15 cellular contexts compared by ENCODE assay signal in the genomic region with DNA sequence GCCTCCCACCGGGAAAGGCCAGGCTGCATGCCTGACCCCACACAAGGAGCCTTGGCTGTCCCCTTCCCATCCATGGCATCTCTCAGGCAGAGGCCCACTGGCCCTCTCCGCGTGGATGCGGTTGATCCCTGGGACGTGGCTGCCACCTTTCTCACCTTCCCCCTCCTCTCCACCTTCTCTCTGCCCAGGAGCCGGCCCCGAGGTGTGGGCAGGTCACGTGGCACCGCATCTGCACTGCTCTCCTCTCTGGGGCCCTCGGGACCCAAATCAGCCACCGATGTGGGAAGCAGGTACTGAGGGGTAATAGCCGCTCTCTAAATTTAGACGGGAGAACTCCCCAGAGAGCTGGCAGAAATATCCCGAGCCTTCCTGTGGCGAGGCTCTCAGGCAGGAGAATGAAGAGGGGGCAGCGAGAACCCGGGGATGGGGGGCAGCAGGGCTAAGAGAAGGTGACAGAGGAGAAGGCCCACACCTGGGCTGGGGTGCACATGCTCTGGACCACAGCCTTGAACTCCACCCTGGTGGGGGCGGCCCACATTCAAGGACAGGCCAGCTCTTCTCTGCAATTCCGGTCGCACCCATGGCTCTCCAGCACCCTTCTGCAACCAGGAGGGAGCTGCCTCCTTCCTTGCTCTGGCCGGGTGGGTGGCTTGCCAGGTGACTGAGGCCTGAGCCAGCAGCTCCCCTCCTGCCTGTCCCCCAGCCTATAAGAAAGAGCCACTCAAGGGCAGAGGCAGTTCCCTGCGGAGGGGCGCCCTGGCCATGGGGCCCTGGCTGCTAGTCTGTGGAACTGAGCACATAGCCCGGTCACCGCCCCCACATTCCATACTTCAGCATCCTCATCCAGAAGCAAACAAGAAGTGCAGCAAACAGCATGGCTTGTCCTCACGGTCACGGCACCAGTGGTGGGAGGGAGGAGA. TPM values are rescaled to one million over a fixed set of nuclear protein-coding genes. Genes with fewer than 3 reads are reported as not detected.
A peak's percentile ranks its signal among the peaks of the same experiment; 100 is the strongest.
DNase-seq lines count a peak whose midpoint lies in the region; ATAC-seq and TF ChIP-seq lines count a peak whose summit lies in the region.
"Had no signal": no experiment of that assay in that cellular context is flagged by ENCODE, and none has a peak within 500 bp of the region (broad histone marks: within the 10 kb centered on the region; RNA-seq: fewer than 3 reads in every experiment).

No MANE protein-coding gene starts in this region.

- TF ChIP-seq CTCF in endodermal cell (conservative IDR thresholded peaks at IDR 0.05) (no peak), smooth muscle cell (IDR thresholded peaks at IDR 0.05; ENCODE audit: borderline replicate concordance, insufficient read depth, poor library complexity, severe bottlenecking) (no peak)

- H4K20me1 ChIP-seq in smooth muscle cell (ENCODE audit: low read depth), result no peaks in the 10 kb centered on the region

- H3K27ac ChIP-seq in endodermal cell (ENCODE audit: low read depth, low read length), result no peak overlapping the region
- H3K27ac ChIP-seq in smooth muscle cell (ENCODE audit: low read depth), result no peak overlapping the region
- H3K27ac ChIP-seq: GM23248, HL-60 had no signal

- intact Hi-C loops in sciatic nerve (cut with DNase I), result no loop called here

- H3K4me3 Mint-ChIP-seq in activated CD8-positive, alpha-beta memory T cell treated with anti-CD3 and anti-CD28 coated beads, Interleukin-2, amount 10 ng/mL, durations not matched to agents 7 days and 5 days, result no peak overlapping the region
- no peak overlapping the region for H3K4me3 Mint-ChIP-seq in endodermal cell
- H3K4me3 Mint-ChIP-seq: CD8-positive, alpha-beta T cell had no signal

- H3F3A ChIP-seq in smooth muscle cell (ENCODE audit: low read depth), result no peaks in the 10 kb centered on the region

- H3K4me2 ChIP-seq in smooth muscle cell, result no peak overlapping the region

- H3K4me3 ChIP-seq in endodermal cell (ENCODE audit: low read length), result no peak overlapping the region
- H3K4me3 ChIP-seq in smooth muscle cell, result no peak overlapping the region
- H3K4me3 ChIP-seq: GM23248 had no signal

- no peaks in the 10 kb centered on the region for H3K79me2 ChIP-seq in smooth muscle cell (ENCODE audit: low read depth)

- H3K4me1 ChIP-seq in endodermal cell (ENCODE audit: control insufficient read depth, insufficient read depth, low read length), result no peaks in the 10 kb centered on the region
- H3K4me1 ChIP-seq in smooth muscle cell (ENCODE audit: low read depth), result no peaks in the 10 kb centered on the region

- H3K27me3 ChIP-seq in endodermal cell (ENCODE audit: control insufficient read depth, insufficient read depth, low read length, poor library complexity, severe bottlenecking), result peaks cover 18% of the 10 kb centered on the region
- no peaks in the 10 kb centered on the region for H3K27me3 ChIP-seq in smooth muscle cell (ENCODE audit: low read depth)
- H3K27me3 ChIP-seq: BE2C had no signal

- peaks cover 9% of the 10 kb centered on the region for H3K27me3 Mint-ChIP-seq in activated CD8-positive, alpha-beta memory T cell treated with anti-CD3 and anti-CD28 coated beads, Interleukin-2, amount 10 ng/mL, durations not matched to agents 7 days and 5 days
- peaks cover 36% of the 10 kb centered on the region for H3K27me3 Mint-ChIP-seq in endodermal cell (ENCODE audit: insufficient read depth)

- no peaks in the 10 kb centered on the region for H3K9me3 ChIP-seq in endodermal cell (ENCODE audit: control insufficient read depth, low read length)
- no peaks in the 10 kb centered on the region for H3K9me3 ChIP-seq in smooth muscle cell (replicated peaks; ENCODE audit: low read depth)
- H3K9me3 ChIP-seq: BE2C had no signal

- CTCF ChIA-PET in activated CD8-positive, alpha-beta memory T cell treated with anti-CD3 and anti-CD28 coated beads, Interleukin-2, amount 10 ng/mL, durations not matched to agents 7 days and 5 days (lab: Charles Lee), result interaction anchor here (1.8 kb wide), 1 partner anchor 8 kb away, joined by 7 read pairs; no protein-coding TSS in a partner anchor

- no peaks in the 10 kb centered on the region for H3K4me1 Mint-ChIP-seq in activated CD8-positive, alpha-beta memory T cell treated with anti-CD3 and anti-CD28 coated beads, Interleukin-2, amount 10 ng/mL, durations not matched to agents 7 days and 5 days
- peaks cover 3% of the 10 kb centered on the region for H3K4me1 Mint-ChIP-seq in endodermal cell

- no peaks in the 10 kb centered on the region for H3K9me3 Mint-ChIP-seq in activated CD8-positive, alpha-beta memory T cell treated with anti-CD3 and anti-CD28 coated beads, Interleukin-2, amount 10 ng/mL, durations not matched to agents 7 days and 5 days (ENCODE audit: low read depth)
- peaks cover 49% of the 10 kb centered on the region for H3K9me3 Mint-ChIP-seq in endodermal cell
- H3K9me3 Mint-ChIP-seq: CD8-positive, alpha-beta T cell had no signal

- no peak overlapping the region for H3K9ac ChIP-seq in endodermal cell (ENCODE audit: extremely low read depth, low read length, poor library complexity, severe bottlenecking)
- H3K9ac ChIP-seq in smooth muscle cell (ENCODE audit: low read depth), result no peak overlapping the region
- H3K9ac ChIP-seq: GM23248 had no signal

- H3K36me3 ChIP-seq in endodermal cell (ENCODE audit: control insufficient read depth, insufficient read depth, low read length) (no peaks in the 10 kb centered on the region), smooth muscle cell (ENCODE audit: low read depth) (no peaks in the 10 kb centered on the region)
- H3K36me3 ChIP-seq: BE2C had no signal

- no peak overlapping the region for H3K27ac Mint-ChIP-seq in activated CD8-positive, alpha-beta memory T cell treated with anti-CD3 and anti-CD28 coated beads, Interleukin-2, amount 10 ng/mL, durations not matched to agents 7 days and 5 days
- no peak overlapping the region for H3K27ac Mint-ChIP-seq in endodermal cell
- H3K27ac Mint-ChIP-seq: CD8-positive, alpha-beta T cell had no signal

- WGBS in endodermal cell (ENCODE audit: insufficient coverage in 1 of 2, insufficient read length in 1 of 2), 2 experiments, result 85 to 92% methylated on average over 5 to 26 of the region's 27 CpGs
- 85% methylated on average over 27 of the region's 27 CpGs for WGBS in smooth muscle cell (ENCODE audit: low lambda C conversion rate)

- no peak overlapping the region for H2AFZ ChIP-seq in smooth muscle cell (ENCODE audit: low read depth)
- H2AFZ ChIP-seq: GM23248 had no signal

- peak; percentile 32 for DNase-seq in activated CD8-positive, alpha-beta memory T cell treated with anti-CD3 and anti-CD28 coated beads, Interleukin-2, amount 50 U/mL, for 48 hours
- no peak for DNase-seq in activated CD8-positive, alpha-beta memory T cell treated with anti-CD3 and anti-CD28 coated beads, Interleukin-2, amount 10 ng/mL, durations not matched to agents 7 days and 5 days
- DNase-seq in endodermal cell (peak; percentile 30), sciatic nerve (ENCODE audit: low spot score) (peak; percentile 39), smooth muscle cell (lab: John Stamatoyannopoulos, UW; ENCODE audit: unreplicated experiment) (no peak), DMS114 treated with DMSO at 0.1 percent for 48 hours (lab: John Stamatoyannopoulos, UW; ENCODE audit: unreplicated experiment) (no peak)
- DNase-seq: 8988T; BE2C; CD8-positive, alpha-beta T cell; GM23248; NCI-H187; NCI-H345; NCI-H526; SHP77 treated with DMSO at 0.1 percent for 48 hours had no signal

- no peaks in the 10 kb centered on the region for H3K36me3 Mint-ChIP-seq in activated CD8-positive, alpha-beta memory T cell treated with anti-CD3 and anti-CD28 coated beads, Interleukin-2, amount 10 ng/mL, durations not matched to agents 7 days and 5 days
- H3K36me3 Mint-ChIP-seq in endodermal cell (ENCODE audit: low read depth), result no peaks in the 10 kb centered on the region
- H3K36me3 Mint-ChIP-seq: CD8-positive, alpha-beta T cell had no signal

- no peak for ATAC-seq in activated CD8-positive, alpha-beta memory T cell treated with anti-CD3 and anti-CD28 coated beads, Interleukin-2, amount 10 ng/mL, durations not matched to agents 7 days and 5 days
- ATAC-seq in sciatic nerve, result no peak
- ATAC-seq: CD8-positive, alpha-beta T cell had no signal

RNA-seq across cellular contexts. Expression of gene DUSP9, which starts 9.6 kb away (rescaled TPM):
- under 1 TPM in 1 of 2 experiments, not detected in 1; 0.09 TPM for total RNA-seq in activated CD8-positive, alpha-beta memory T cell treated with anti-CD3 and anti-CD28 coated beads, Interleukin-2, amount 10 ng/mL, durations not matched to agents 7 days and 5 days
- total RNA-seq in endodermal cell, result under 1 TPM; 0.18 to 0.31 TPM
- polyA plus RNA-seq in endodermal cell (2013, experiment 1 of 2), result 1.5 TPM
- polyA plus RNA-seq in endodermal cell (2013, experiment 2 of 2), result 1.3 TPM
- 0.13 TPM for total RNA-seq in sciatic nerve
- 3.0 and 4.7 TPM in 2 replicates for total RNA-seq in smooth muscle cell
- 7.2 and 11.3 TPM in 2 replicates for polyA plus RNA-seq in smooth muscle cell
- total RNA-seq: CD8-positive, alpha-beta T cell; GM23248 had no signal
- polyA plus RNA-seq: GM23248 had no signal

RNA-seq across cellular contexts. Expression of gene PNCK, which starts 36.2 kb away (rescaled TPM):
- total RNA-seq in activated CD8-positive, alpha-beta memory T cell treated with anti-CD3 and anti-CD28 coated beads, Interleukin-2, amount 10 ng/mL, durations not matched to agents 7 days and 5 days, result not detected
- 10 to 100 TPM in 1 of 2 donors, 1 to 10 TPM in 1; 2.8 to 12.9 TPM for total RNA-seq in endodermal cell
- polyA plus RNA-seq in endodermal cell (2013, experiment 1 of 2), result 11.1 TPM
- 9.0 TPM for polyA plus RNA-seq in endodermal cell (2013, experiment 2 of 2)
- 1.6 TPM for total RNA-seq in sciatic nerve
- 4.0 and 6.4 TPM in 2 replicates for total RNA-seq in smooth muscle cell
- polyA plus RNA-seq in smooth muscle cell, result 2.8 and 9.2 TPM in 2 replicates
- total RNA-seq: GM23248 had no signal
- polyA plus RNA-seq: GM23248 had no signal

RNA-seq across cellular contexts. Expression of gene CCNQ, which starts 38.4 kb away (rescaled TPM):
- 10 to 100 TPM; 17.5 to 24.7 TPM for total RNA-seq in activated CD8-positive, alpha-beta memory T cell treated with anti-CD3 and anti-CD28 coated beads, Interleukin-2, amount 10 ng/mL, durations not matched to agents 7 days and 5 days
- total RNA-seq in endodermal cell, result 10 to 100 TPM; 17.1 to 20.8 TPM
- polyA plus RNA-seq in endodermal cell (2013, experiment 1 of 2), result 20.0 TPM
- 18.4 TPM for polyA plus RNA-seq in endodermal cell (2013, experiment 2 of 2)
- 11.9 TPM for total RNA-seq in sciatic nerve
- 9.4 and 17.9 TPM in 2 replicates for total RNA-seq in smooth muscle cell
- 23.0 and 27.3 TPM in 2 replicates for polyA plus RNA-seq in smooth muscle cell

RNA-seq across cellular contexts. Expression of gene SLC6A8, which starts 50.3 kb away (rescaled TPM):
- total RNA-seq in activated CD8-positive, alpha-beta memory T cell treated with anti-CD3 and anti-CD28 coated beads, Interleukin-2, amount 10 ng/mL, durations not matched to agents 7 days and 5 days, result 1 to 10 TPM in 1 of 2 experiments, under 1 TPM in 1; 0.93 to 1.1 TPM
- total RNA-seq in endodermal cell, result 100 to 1,000 TPM in 1 of 2 donors, 10 to 100 TPM in 1; 57.6 to 121 TPM
- polyA plus RNA-seq in endodermal cell (2013, experiment 1 of 2), result 144 TPM
- 117 TPM for polyA plus RNA-seq in endodermal cell (2013, experiment 2 of 2)
- 23.2 TPM for total RNA-seq in sciatic nerve
- total RNA-seq in smooth muscle cell, result 42.6 and 45.2 TPM in 2 replicates
- polyA plus RNA-seq in smooth muscle cell, result 98.1 and 128 TPM in 2 replicates

Comparison
In these comparisons a context has a peak if more than half of its experiments do, and no peak if none do; other contexts are left out.
1. DNase-seq: peak in activated CD8-positive, alpha-beta memory T cell treated with anti-CD3 and anti-CD28 coated beads, Interleukin-2, amount 50 U/mL, for 48 hours (single experiment), endodermal cell (single experiment) and sciatic nerve (single experiment); none in activated CD8-positive, alpha-beta memory T cell treated with anti-CD3 and anti-CD28 coated beads, Interleukin-2, amount 10 ng/mL, durations not matched to agents 7 days and 5 days (single experiment), smooth muscle cell (single experiment) and DMS114 treated with DMSO at 0.1 percent for 48 hours (single experiment).